ENCODE assay signal across 19 cellular contexts in genomic region chr4:6375620-6376295, GRCh38.
DNase-seq lines count a peak whose midpoint lies in the region; ATAC-seq, FAIRE-seq and TF ChIP-seq lines count a peak whose summit lies in the region.
"Had no signal": no experiment of that assay in that cellular context is flagged by ENCODE, and none has a peak within 500 bp of the region (broad histone marks: within the 10 kb centered on the region; RNA-seq: fewer than 3 reads in every experiment).

No MANE protein-coding gene starts in this region.

- 7% methylated on average over 15 of the region's 19 CpGs for whole genome bisulfite sequencing in HepG2 (ENCODE audit: low lambda C conversion rate)

- no peak for TF ChIP-seq CTCF in chondrocyte (IDR thresholded peaks at IDR 0.05)
- TF ChIP-seq CTCF in HepG2 (CRISPR knock-in tag; IDR thresholded peaks at IDR 0.05): no peak
- no peak for TF ChIP-seq CTCF in osteoblast (IDR thresholded peaks at IDR 0.05; ENCODE audit: extremely low read depth, low read depth, low read length)
- no peak for TF ChIP-seq CTCF in type B pancreatic cell (conservative IDR thresholded peaks at IDR 0.05)

- H4K20me1 ChIP-seq in HepG2 (ENCODE audit: insufficient read depth, low read length) (no peaks in the 10 kb centered on the region), osteoblast (ENCODE audit: insufficient read depth, low read length) (no peaks in the 10 kb centered on the region)

- H3K4me1 ChIP-seq in HepG2 (ENCODE audit: insufficient read depth, low read length): no peaks in the 10 kb centered on the region
- no peaks in the 10 kb centered on the region for H3K4me1 ChIP-seq in osteoblast (ENCODE audit: insufficient read depth, low read length)

- H3K27ac ChIP-seq in HepG2 (ENCODE audit: extremely low read length, insufficient read depth, low read length) (no peak overlapping the region), osteoblast (ENCODE audit: low read depth, low read length) (no peak overlapping the region)
- H3K27ac ChIP-seq: GM23248 had no signal

- no peak for FAIRE-seq in HepG2 (lab: Jason Lieb, UNC)
- FAIRE-seq: GM12891, H1 had no signal

- TF ChIP-seq POLR2A in HepG2 (IDR thresholded peaks at IDR 0.05; ENCODE audit: insufficient read depth in 1 of 2, low read depth in 2 of 2, low read length in 2 of 2): no peak

- no peak overlapping the region for H3K27ac Mint-ChIP-seq in chondrocyte (ENCODE audit: unreplicated experiment)
- H3K27ac Mint-ChIP-seq in type B pancreatic cell: peak overlapping the region; percentile 26
- H3K27ac Mint-ChIP-seq: CD4-positive, alpha-beta memory T cell had no signal

- CTCF ChIA-PET in HepG2 (lab: Yijun Ruan, JAX; ENCODE audit: low intra/inter-chr PET ratio, low total read pairs): no interaction called here

- H3K36me3 Mint-ChIP-seq in chondrocyte (ENCODE audit: low read depth): no peaks in the 10 kb centered on the region
- no peaks in the 10 kb centered on the region for H3K36me3 Mint-ChIP-seq in type B pancreatic cell
- H3K36me3 Mint-ChIP-seq: CD4-positive, alpha-beta memory T cell had no signal

- H3K9me3 ChIP-seq in HepG2 (ENCODE audit: low read length): no peaks in the 10 kb centered on the region
- no peaks in the 10 kb centered on the region for H3K9me3 ChIP-seq in osteoblast (ENCODE audit: low read depth, low read length)

- H3K27me3 ChIP-seq in HepG2 (ENCODE audit: control insufficient read depth in 1 of 2, insufficient read depth in 2 of 2, low read length in 2 of 2) (peaks cover 12 to 75% of the 10 kb centered on the region in 2 experiments), osteoblast (ENCODE audit: insufficient read depth, low read length) (peaks cover 4% of the 10 kb centered on the region)

- no peaks in the 10 kb centered on the region for H3K9me3 Mint-ChIP-seq in chondrocyte (ENCODE audit: low read depth)
- H3K9me3 Mint-ChIP-seq in type B pancreatic cell: no peaks in the 10 kb centered on the region
- H3K9me3 Mint-ChIP-seq: H9 had no signal

- H3K4me1 Mint-ChIP-seq in chondrocyte (ENCODE audit: low read depth) (no peaks in the 10 kb centered on the region), type B pancreatic cell (ENCODE audit: unreplicated experiment) (no peaks in the 10 kb centered on the region)
- H3K4me1 Mint-ChIP-seq: CD4-positive, alpha-beta memory T cell had no signal

- H3K4me3 Mint-ChIP-seq in chondrocyte (ENCODE audit: unreplicated experiment) (no peak overlapping the region), type B pancreatic cell (no peak overlapping the region)
- H3K4me3 Mint-ChIP-seq: CD4-positive, alpha-beta memory T cell; H9 had no signal

- POLR2A ChIA-PET in HepG2 (lab: Yijun Ruan, JAX): no interaction called here

- TF ChIP-seq EP300 in HepG2 (IDR thresholded peaks at IDR 0.05; ENCODE audit: low read depth in 2 of 2, low read length in 2 of 2) (no peak), HepG2 (CRISPR knock-in tag; IDR thresholded peaks at IDR 0.05; ENCODE audit: borderline replicate concordance) (no peak)

- no peak overlapping the region for H3K4me2 ChIP-seq in HepG2 (ENCODE audit: low read depth, low read length)
- H3K4me2 ChIP-seq in osteoblast (ENCODE audit: insufficient read depth, low read length): no peak overlapping the region

- peaks cover 24% of the 10 kb centered on the region for H3K27me3 Mint-ChIP-seq in chondrocyte (ENCODE audit: low read depth)
- H3K27me3 Mint-ChIP-seq in type B pancreatic cell: peaks cover 15% of the 10 kb centered on the region

- H3K36me3 ChIP-seq in HepG2 (replicated peaks in 1 of 2; ENCODE audit: control insufficient read depth in 1 of 2, insufficient read depth in 2 of 2, low read length in 2 of 2) (no peaks in the 10 kb centered on the region), osteoblast (ENCODE audit: insufficient read depth, low read length) (no peaks in the 10 kb centered on the region)

- no peak overlapping the region for H3K9ac ChIP-seq in HepG2 (ENCODE audit: insufficient read depth, low read depth, low read length)
- H3K9ac ChIP-seq: GM23248 had no signal

- intact Hi-C loops in HepG2 (cut with micrococcal nuclease; ENCODE audit: unreplicated experiment): no loop called here

- no TSS peak for BruUV-seq in HepG2 (replicated peaks; lab: Mats Ljungman, UMichigan)

- DNase-seq in chondrocyte (ENCODE audit: low spot score) (peak; percentile 29), HepG2 (ENCODE audit: low spot score) (no peak), osteoblast (ENCODE audit: insufficient read length, low spot score, missing footprints) (peak; percentile 75), type B pancreatic cell (ENCODE audit: extremely low spot score, unreplicated experiment) (no peak)
- no peak for DNase-seq in stimulated activated CD4-positive, alpha-beta T cell treated with anti-CD3 and anti-CD28 coated beads, Interleukin-2, amount 100 ng/mL, for 48 hours
- no peak for DNase-seq in activated effector memory CD4-positive, alpha-beta T cell treated with anti-CD3 and anti-CD28 coated beads, Interleukin-2, amount 50 U/mL, for 16 hours
- DNase-seq: 8988T; Calu3; CD4-positive, alpha-beta memory T cell; COR-L47; DMS53; DMS79 treated with DMSO at 0.1 percent for 48 hours; GF-D8; GM23248; H9 had no signal

- H3K79me2 ChIP-seq in HepG2 (ENCODE audit: insufficient read depth, low read length): no peaks in the 10 kb centered on the region
- no peaks in the 10 kb centered on the region for H3K79me2 ChIP-seq in osteoblast (ENCODE audit: insufficient read depth, low read length)

- H3K4me3 ChIP-seq in HepG2 (replicated peaks in 1 of 3; ENCODE audit: insufficient read depth in 1 of 3, low read depth in 2 of 3, low read length in 3 of 3): no peak overlapping the region
- no peak overlapping the region for H3K4me3 ChIP-seq in osteoblast (ENCODE audit: insufficient read depth, low read length)
- H3K4me3 ChIP-seq: GM23248 had no signal

- ATAC-seq in HepG2: no peak
- ATAC-seq in GM21825 (IDR thresholded peaks at IDR 0.05; ENCODE audit: unreplicated experiment): no peak
- ATAC-seq: HCT116 had no signal

- TF ChIP-seq RAD21 in HepG2 (CRISPR knock-in tag; IDR thresholded peaks at IDR 0.05): no peak

- in situ Hi-C loops in HepG2 (cut with HindIII; ENCODE audit: extremely low pct_ligation_motif_present, low pct_unique_long_range_greater_than_20kb): no loop called here

- H2AFZ ChIP-seq in HepG2 (ENCODE audit: low read length): no peak overlapping the region
- no peak overlapping the region for H2AFZ ChIP-seq in osteoblast (ENCODE audit: low read length)
- H2AFZ ChIP-seq: GM23248 had no signal

TF ChIP-seq in HepG2, 621 proteins besides CTCF, POLR2A, EP300 and RAD21:
- TF ChIP-seq ZNF292 (CRISPR knock-in tag; IDR thresholded peaks at IDR 0.05; ENCODE audit: borderline replicate concordance, low read depth) (no peak), CREB1 (IDR thresholded peaks at IDR 0.05) (peak; percentile 93), CREB1 (CRISPR knock-in tag; IDR thresholded peaks at IDR 0.05) (no peak), HES4 (CRISPR knock-in tag; IDR thresholded peaks at IDR 0.05; ENCODE audit: borderline replicate concordance) (no peak), ZNF232 (CRISPR knock-in tag; IDR thresholded peaks at IDR 0.05; ENCODE audit: borderline replicate concordance) (no peak), ATF7 (IDR thresholded peaks at IDR 0.05) (peak; percentile 83), ATF7 (CRISPR knock-in tag; IDR thresholded peaks at IDR 0.05) (no peak)
TF ChIP-seq in HepG2: peak in this region for 2.

Comparison
In these comparisons a context has a peak if more than half of its experiments do, and no peak if none do; other contexts are left out.
1. DNase-seq: peak in chondrocyte (single experiment) and osteoblast (single experiment); none in HepG2 (single experiment), type B pancreatic cell (single experiment), stimulated activated CD4-positive, alpha-beta T cell treated with anti-CD3 and anti-CD28 coated beads, Interleukin-2, amount 100 ng/mL, for 48 hours (0 of 2) and activated effector memory CD4-positive, alpha-beta T cell treated with anti-CD3 and anti-CD28 coated beads, Interleukin-2, amount 50 U/mL, for 16 hours (single experiment).